In genomic region chr2:209472871-209473270, GRCh38 we compare ENCODE assay signal across 15 cellular contexts. TPM values are rescaled to one million over a fixed set of nuclear protein-coding genes. Genes with fewer than 3 reads are reported as not detected.
DNase-seq lines count a peak whose midpoint lies in the region; ATAC-seq and TF ChIP-seq lines count a peak whose summit lies in the region.
"Had no signal": no experiment of that assay in that cellular context is flagged by ENCODE, and none has a peak within 500 bp of the region (broad histone marks: within the 10 kb centered on the region; RNA-seq: fewer than 3 reads in every experiment).

No MANE protein-coding gene starts in this region.

- H3K4me3 Mint-ChIP-seq in nephron progenitor cell, result no peak overlapping the region
- H3K4me3 Mint-ChIP-seq: activated CD8-positive, alpha-beta T cell treated with anti-CD3 and anti-CD28 coated beads, Interleukin-2, amount 10 ng/mL, durations not matched to agents 7 days and 5 days; CD4-positive, alpha-beta memory T cell; stimulated activated memory B cell treated with anti-CD40 and anti-IgM and Interleukin-4, amounts not matched to agents 10 μg/mL and 1 μg/mL and 100 μg/mL, for 72 hours had no signal

- ATAC-seq in HG02642 (IDR thresholded peaks at IDR 0.05; ENCODE audit: poor library complexity, unreplicated experiment) (no peak), HG03354 (IDR thresholded peaks at IDR 0.05; ENCODE audit: poor library complexity, severe bottlenecking, unreplicated experiment) (no peak)
- ATAC-seq: activated CD8-positive, alpha-beta T cell treated with anti-CD3 and anti-CD28 coated beads, Interleukin-2, amount 10 ng/mL, durations not matched to agents 7 days and 5 days; left colon; stimulated activated memory B cell treated with anti-CD40 and anti-IgM and Interleukin-4, amounts not matched to agents 10 μg/mL and 1 μg/mL and 100 μg/mL, for 72 hours had no signal

- peaks cover 64% of the 10 kb centered on the region for H3K4me1 Mint-ChIP-seq in nephron progenitor cell
- H3K4me1 Mint-ChIP-seq: CD4-positive, alpha-beta memory T cell; stimulated activated memory B cell treated with anti-CD40 and anti-IgM and Interleukin-4, amounts not matched to agents 10 μg/mL and 1 μg/mL and 100 μg/mL, for 72 hours had no signal

- peaks cover 5% of the 10 kb centered on the region for H3K36me3 Mint-ChIP-seq in nephron progenitor cell (ENCODE audit: low read depth)
- H3K36me3 Mint-ChIP-seq: CD4-positive, alpha-beta memory T cell; stimulated activated memory B cell treated with anti-CD40 and anti-IgM and Interleukin-4, amounts not matched to agents 10 μg/mL and 1 μg/mL and 100 μg/mL, for 72 hours had no signal

- H3K27ac Mint-ChIP-seq in nephron progenitor cell, result peak overlapping the region; percentile 63
- H3K27ac Mint-ChIP-seq: activated CD8-positive, alpha-beta T cell treated with anti-CD3 and anti-CD28 coated beads, Interleukin-2, amount 10 ng/mL, durations not matched to agents 7 days and 5 days; CD4-positive, alpha-beta memory T cell; stimulated activated memory B cell treated with anti-CD40 and anti-IgM and Interleukin-4, amounts not matched to agents 10 μg/mL and 1 μg/mL and 100 μg/mL, for 72 hours had no signal

- TF ChIP-seq CTCF in nephron progenitor cell (IDR thresholded peaks at IDR 0.05), result no peak

- H3K9me3 Mint-ChIP-seq in nephron progenitor cell, result no peaks in the 10 kb centered on the region
- H3K9me3 Mint-ChIP-seq: stimulated activated memory B cell treated with anti-CD40 and anti-IgM and Interleukin-4, amounts not matched to agents 10 μg/mL and 1 μg/mL and 100 μg/mL, for 72 hours had no signal

- DNase-seq in EH (ENCODE audit: low read depth) (peak; percentile 57), MV-4-11 (lab: John Stamatoyannopoulos, UW) (peak; percentile 66), dermis blood vessel endothelial cell (peak; percentile 38), nephron progenitor cell (no peak), NCI-H187 treated with DMSO at 0.1 percent for 48 hours (lab: John Stamatoyannopoulos, UW) (no peak), SK-N-DZ (ENCODE audit: low spot score) (no peak)
- DNase-seq: activated CD8-positive, alpha-beta T cell treated with anti-CD3 and anti-CD28 coated beads, Interleukin-2, amount 10 ng/mL, durations not matched to agents 7 days and 5 days; activated naive CD4-positive, alpha-beta T cell treated with anti-CD3 and anti-CD28 coated beads, Interleukin-2, amount 50 U/mL, for 16 hours; CD4-positive, alpha-beta memory T cell; colonic mucosa; left colon; NCI-H1417 treated with DMSO at 0.1 percent for 48 hours had no signal

- H3K27me3 Mint-ChIP-seq in nephron progenitor cell (ENCODE audit: low read depth, poor library complexity), result no peaks in the 10 kb centered on the region
- H3K27me3 Mint-ChIP-seq: CD4-positive, alpha-beta memory T cell; stimulated activated memory B cell treated with anti-CD40 and anti-IgM and Interleukin-4, amounts not matched to agents 10 μg/mL and 1 μg/mL and 100 μg/mL, for 72 hours had no signal

RNA-seq across cellular contexts. Expression of gene MAP2, which starts 49.0 kb away (rescaled TPM):
- total RNA-seq in dermis blood vessel endothelial cell, result 3.9 and 6.0 TPM in 2 replicates
- 40.1 and 44.4 TPM in 2 replicates for polyA plus RNA-seq in SK-N-DZ (2014; cell fraction: cytosol; rRNA removed)
- polyA plus RNA-seq in SK-N-DZ (2014; cell fraction: nucleus; rRNA removed), result 32.0 and 37.0 TPM in 2 replicates
- total RNA-seq: activated CD8-positive, alpha-beta T cell treated with anti-CD3 and anti-CD28 coated beads, Interleukin-2, amount 10 ng/mL, durations not matched to agents 7 days and 5 days had no signal

Comparison
In these comparisons a context has a peak if more than half of its experiments do, and no peak if none do; other contexts are left out.
1. DNase-seq: peak in EH (single experiment), MV-4-11 (single experiment) and dermis blood vessel endothelial cell (single experiment); none in nephron progenitor cell (single experiment), NCI-H187 treated with DMSO at 0.1 percent for 48 hours (single experiment) and SK-N-DZ (single experiment).